Comparison of ENCODE assay signal across 22 cellular contexts in the genomic region with DNA sequence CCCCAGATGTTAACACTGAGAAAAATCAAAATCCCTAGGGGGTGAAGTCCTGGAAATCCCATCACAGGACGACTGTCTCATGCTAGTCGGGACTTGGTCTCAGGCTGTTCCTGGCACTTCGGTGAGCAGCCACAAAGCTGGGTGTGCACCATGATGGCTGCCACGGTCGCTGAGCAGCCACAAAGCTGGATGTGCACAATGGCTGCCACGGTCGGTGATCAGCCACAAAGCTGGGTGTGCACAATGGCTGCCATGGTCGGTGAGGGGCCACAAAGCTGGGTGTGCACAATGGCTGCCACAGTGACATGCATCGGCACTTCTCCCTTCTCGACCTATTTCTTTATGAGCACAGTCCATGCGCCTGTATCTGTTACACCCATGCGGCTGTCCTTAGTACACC.
"Had no signal": no experiment of that assay in that cellular context is flagged by ENCODE, and none has a peak within 500 bp of the region (broad histone marks: within the 10 kb centered on the region; RNA-seq: fewer than 3 reads in every experiment).

No MANE protein-coding gene starts in this region.

- H3K27me3 ChIP-seq: ascending aorta, tibial nerve, uterus had no signal

- H3K9me3 Mint-ChIP-seq: activated CD4-positive, alpha-beta T cell treated with anti-CD3 and anti-CD28 coated beads, Interleukin-2, amount 10 ng/mL, durations not matched to agents 24 days and 14 days; activated naive CD8-positive, alpha-beta T cell treated with anti-CD3 and anti-CD28 coated beads for 36 hours had no signal

- H3K27ac Mint-ChIP-seq: activated CD4-positive, alpha-beta memory T cell treated with anti-CD3 and anti-CD28 coated beads, Interleukin-2, amount 10 ng/mL, durations not matched to agents 7 days and 5 days; activated CD4-positive, alpha-beta T cell treated with anti-CD3 and anti-CD28 coated beads, Interleukin-2, amount 10 ng/mL, durations not matched to agents 24 days and 14 days; activated naive CD4-positive, alpha-beta T cell treated with anti-CD3 and anti-CD28 coated beads for 36 hours; activated naive CD8-positive, alpha-beta T cell treated with anti-CD3 and anti-CD28 coated beads for 36 hours; brain; effector memory CD8-positive, alpha-beta T cell; naive B cell; nephron progenitor cell had no signal

- H3K9me3 ChIP-seq: ascending aorta, gastroesophageal sphincter, left lung, pancreas, psoas muscle, uterus had no signal

- H3K27me3 Mint-ChIP-seq: activated CD4-positive, alpha-beta memory T cell treated with anti-CD3 and anti-CD28 coated beads, Interleukin-2, amount 10 ng/mL, durations not matched to agents 7 days and 5 days; activated CD4-positive, alpha-beta T cell treated with anti-CD3 and anti-CD28 coated beads, Interleukin-2, amount 10 ng/mL, durations not matched to agents 24 days and 14 days; activated naive CD8-positive, alpha-beta T cell treated with anti-CD3 and anti-CD28 coated beads for 36 hours; effector memory CD8-positive, alpha-beta T cell; naive B cell had no signal

- DNase-seq: activated CD4-positive, alpha-beta memory T cell treated with anti-CD3 and anti-CD28 coated beads, Interleukin-2, amount 10 ng/mL, durations not matched to agents 7 days and 5 days; activated CD4-positive, alpha-beta T cell treated with anti-CD3 and anti-CD28 coated beads, Interleukin-2, amount 10 ng/mL, durations not matched to agents 24 days and 14 days; activated CD4-positive, CD25-positive, alpha-beta regulatory T cell treated with anti-CD3 and anti-CD28 coated beads, Interleukin-2, amount 50 U/mL, for 72 hours; activated effector memory CD4-positive, alpha-beta T cell treated with anti-CD3 and anti-CD28 coated beads, Interleukin-2, amount 50 U/mL, for 16 hours; activated naive CD4-positive, alpha-beta T cell treated with anti-CD3 and anti-CD28 coated beads for 36 hours; activated naive CD8-positive, alpha-beta T cell treated with anti-CD3 and anti-CD28 coated beads for 36 hours; cortex of kidney; effector memory CD8-positive, alpha-beta T cell; hippocampal formation; left lung; naive B cell; nephron progenitor cell; psoas muscle; stimulated activated CD4-positive, alpha-beta T cell treated with anti-CD3 and anti-CD28 coated beads, Interleukin-2, amount 100 ng/mL, for 48 hours; stimulated activated naive CD4-positive, alpha-beta T cell treated with Interleukin-2 at 50 U/mL for 16 hours; T-helper 2 cell; uterus had no signal

- H3K27ac ChIP-seq: ascending aorta, gastroesophageal sphincter, left lung, pancreas, psoas muscle, tibial nerve, uterus had no signal

- H3K36me3 Mint-ChIP-seq: activated naive CD8-positive, alpha-beta T cell treated with anti-CD3 and anti-CD28 coated beads for 36 hours; brain; naive B cell had no signal

- H3K4me3 ChIP-seq: ascending aorta, gastroesophageal sphincter, left lung, pancreas, psoas muscle, tibial nerve, uterus had no signal

- H3K4me3 Mint-ChIP-seq: activated CD4-positive, alpha-beta memory T cell treated with anti-CD3 and anti-CD28 coated beads, Interleukin-2, amount 10 ng/mL, durations not matched to agents 7 days and 5 days; activated CD4-positive, alpha-beta T cell treated with anti-CD3 and anti-CD28 coated beads, Interleukin-2, amount 10 ng/mL, durations not matched to agents 24 days and 14 days; activated naive CD4-positive, alpha-beta T cell treated with anti-CD3 and anti-CD28 coated beads for 36 hours; activated naive CD8-positive, alpha-beta T cell treated with anti-CD3 and anti-CD28 coated beads for 36 hours; brain; effector memory CD8-positive, alpha-beta T cell; naive B cell; nephron progenitor cell had no signal

- H3K4me1 Mint-ChIP-seq: activated CD4-positive, alpha-beta memory T cell treated with anti-CD3 and anti-CD28 coated beads, Interleukin-2, amount 10 ng/mL, durations not matched to agents 7 days and 5 days; activated CD4-positive, alpha-beta T cell treated with anti-CD3 and anti-CD28 coated beads, Interleukin-2, amount 10 ng/mL, durations not matched to agents 24 days and 14 days; activated naive CD8-positive, alpha-beta T cell treated with anti-CD3 and anti-CD28 coated beads for 36 hours; brain; nephron progenitor cell had no signal

- H3K4me1 ChIP-seq: ascending aorta, gastroesophageal sphincter, left lung, pancreas, psoas muscle, tibial nerve, uterus had no signal

- H3K36me3 ChIP-seq: ascending aorta, gastroesophageal sphincter, left lung, pancreas, tibial nerve, uterus had no signal

- ATAC-seq: effector memory CD8-positive, alpha-beta T cell; gastroesophageal sphincter; left lung; pancreas; psoas muscle had no signal
